1 cellular context compared by ENCODE assay signal in the genomic region with DNA sequence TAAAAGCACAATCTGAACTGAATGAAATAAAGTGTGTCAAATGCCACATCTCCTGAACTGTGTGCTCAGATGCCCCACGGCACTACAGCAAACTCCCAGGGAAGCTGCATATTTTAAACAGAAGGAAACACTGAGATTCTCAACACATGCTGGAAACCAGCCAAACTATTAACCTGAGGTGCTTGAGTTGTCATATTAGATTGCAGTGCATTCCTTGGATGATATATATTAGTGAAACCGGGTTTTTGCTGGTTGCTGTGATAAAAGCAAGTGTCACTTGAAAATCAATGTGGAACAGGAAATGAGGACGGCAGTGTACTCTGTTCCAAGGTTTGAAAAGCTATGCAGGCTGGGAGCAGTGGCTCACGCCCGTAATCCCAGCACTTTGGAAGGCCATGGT.
TF ChIP-seq lines count a peak whose summit lies in the region.

No MANE protein-coding gene starts in this region.

TF ChIP-seq in HEK293, 187 proteins besides CTCF, POLR2A, EP300 and RAD21 (continued from another document):
- no peak for TF ChIP-seq ZNF248 (tag by site-specific recombination; IDR thresholded peaks at IDR 0.05)
- no peak for TF ChIP-seq ZNF223 (tag by site-specific recombination; IDR thresholded peaks at IDR 0.05)
- TF ChIP-seq ZNF558 (tag by site-specific recombination; IDR thresholded peaks at IDR 0.05), result no peak
- TF ChIP-seq ZNF341 (tag by site-specific recombination; IDR thresholded peaks at IDR 0.05; ENCODE audit: low read depth), result no peak
- no peak for TF ChIP-seq ZNF560 (tag by site-specific recombination; IDR thresholded peaks at IDR 0.05; ENCODE audit: borderline replicate concordance)
- no peak for TF ChIP-seq ZNF501 (tag by site-specific recombination; IDR thresholded peaks at IDR 0.05)
- peak; percentile 49; the same call in 1 of the 2 replicates for TF ChIP-seq ZBTB20 (tag by site-specific recombination; IDR thresholded peaks at IDR 0.05)
- TF ChIP-seq ZNF571 (tag by site-specific recombination; IDR thresholded peaks at IDR 0.05), result no peak
- no peak for TF ChIP-seq SETDB1 (IDR thresholded peaks at IDR 0.05; ENCODE audit: insufficient read length, low read length)
- peak; percentile 88 for TF ChIP-seq OSR2 (tag by site-specific recombination; IDR thresholded peaks at IDR 0.05)
- no peak for TF ChIP-seq ZSCAN30 (tag by site-specific recombination; IDR thresholded peaks at IDR 0.05)
- TF ChIP-seq ZBTB10 (tag by site-specific recombination; IDR thresholded peaks at IDR 0.05), result no peak
- TF ChIP-seq, protein P1, sequence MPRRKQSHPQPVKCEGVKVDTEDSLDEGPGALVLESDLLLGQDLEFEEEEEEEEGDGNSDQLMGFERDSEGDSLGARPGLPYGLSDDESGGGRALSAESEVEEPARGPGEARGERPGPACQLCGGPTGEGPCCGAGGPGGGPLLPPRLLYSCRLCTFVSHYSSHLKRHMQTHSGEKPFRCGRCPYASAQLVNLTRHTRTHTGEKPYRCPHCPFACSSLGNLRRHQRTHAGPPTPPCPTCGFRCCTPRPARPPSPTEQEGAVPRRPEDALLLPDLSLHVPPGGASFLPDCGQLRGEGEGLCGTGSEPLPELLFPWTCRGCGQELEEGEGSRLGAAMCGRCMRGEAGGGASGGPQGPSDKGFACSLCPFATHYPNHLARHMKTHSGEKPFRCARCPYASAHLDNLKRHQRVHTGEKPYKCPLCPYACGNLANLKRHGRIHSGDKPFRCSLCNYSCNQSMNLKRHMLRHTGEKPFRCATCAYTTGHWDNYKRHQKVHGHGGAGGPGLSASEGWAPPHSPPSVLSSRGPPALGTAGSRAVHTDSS (tag by site-specific recombination; IDR thresholded peaks at IDR 0.05), result 0 out of 2 replicates have a peak, but pooled peaks have one; percentile 16
- no peak for TF ChIP-seq KLF10 (tag by site-specific recombination; IDR thresholded peaks at IDR 0.05)
- TF ChIP-seq, protein P2, sequence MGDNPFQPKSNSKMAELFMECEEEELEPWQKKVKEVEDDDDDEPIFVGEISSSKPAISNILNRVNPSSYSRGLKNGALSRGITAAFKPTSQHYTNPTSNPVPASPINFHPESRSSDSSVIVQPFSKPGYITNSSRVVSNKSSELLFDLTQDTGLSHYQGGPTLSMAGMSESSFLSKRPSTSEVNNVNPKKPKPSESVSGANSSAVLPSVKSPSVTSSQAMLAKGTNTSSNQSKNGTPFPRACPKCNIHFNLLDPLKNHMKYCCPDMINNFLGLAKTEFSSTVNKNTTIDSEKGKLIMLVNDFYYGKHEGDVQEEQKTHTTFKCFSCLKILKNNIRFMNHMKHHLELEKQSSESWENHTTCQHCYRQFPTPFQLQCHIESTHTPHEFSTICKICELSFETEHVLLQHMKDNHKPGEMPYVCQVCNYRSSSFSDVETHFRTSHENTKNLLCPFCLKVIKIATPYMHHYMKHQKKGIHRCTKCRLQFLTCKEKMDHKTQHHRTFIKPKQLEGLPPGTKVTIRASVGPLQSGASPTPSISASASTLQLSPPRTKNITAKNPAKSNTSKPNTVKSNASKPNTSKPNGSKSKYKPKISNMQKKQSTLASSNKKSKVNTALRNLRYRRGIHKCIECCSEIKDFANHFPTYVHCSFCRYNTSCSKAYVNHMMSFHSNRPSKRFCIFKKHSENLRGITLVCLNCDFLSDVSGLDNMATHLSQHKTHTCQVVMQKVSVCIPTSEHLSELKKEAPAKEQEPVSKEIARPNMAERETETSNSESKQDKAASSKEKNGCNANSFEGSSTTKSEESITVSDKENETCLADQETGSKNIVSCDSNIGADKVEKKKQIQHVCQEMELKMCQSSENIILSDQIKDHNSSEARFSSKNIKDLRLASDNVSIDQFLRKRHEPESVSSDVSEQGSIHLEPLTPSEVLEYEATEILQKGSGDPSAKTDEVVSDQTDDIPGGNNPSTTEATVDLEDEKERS (tag by site-specific recombination; IDR thresholded peaks at IDR 0.05), result no peak
- TF ChIP-seq YY2 (tag by site-specific recombination; IDR thresholded peaks at IDR 0.05), result no peak
- no peak for TF ChIP-seq ZNF266 (tag by site-specific recombination; IDR thresholded peaks at IDR 0.05; ENCODE audit: low read depth)
- TF ChIP-seq ZEB2 (tag by site-specific recombination; IDR thresholded peaks at IDR 0.05), result 0 out of 2 replicates have a peak, but pooled peaks have one; percentile 11
- no peak for TF ChIP-seq ZNF24 (tag by site-specific recombination; IDR thresholded peaks at IDR 0.05)
- TF ChIP-seq ZFP37 (tag by site-specific recombination; IDR thresholded peaks at IDR 0.05), result no peak
- no peak for TF ChIP-seq ZNF140 (tag by site-specific recombination; IDR thresholded peaks at IDR 0.05)
- TF ChIP-seq, protein P3, sequence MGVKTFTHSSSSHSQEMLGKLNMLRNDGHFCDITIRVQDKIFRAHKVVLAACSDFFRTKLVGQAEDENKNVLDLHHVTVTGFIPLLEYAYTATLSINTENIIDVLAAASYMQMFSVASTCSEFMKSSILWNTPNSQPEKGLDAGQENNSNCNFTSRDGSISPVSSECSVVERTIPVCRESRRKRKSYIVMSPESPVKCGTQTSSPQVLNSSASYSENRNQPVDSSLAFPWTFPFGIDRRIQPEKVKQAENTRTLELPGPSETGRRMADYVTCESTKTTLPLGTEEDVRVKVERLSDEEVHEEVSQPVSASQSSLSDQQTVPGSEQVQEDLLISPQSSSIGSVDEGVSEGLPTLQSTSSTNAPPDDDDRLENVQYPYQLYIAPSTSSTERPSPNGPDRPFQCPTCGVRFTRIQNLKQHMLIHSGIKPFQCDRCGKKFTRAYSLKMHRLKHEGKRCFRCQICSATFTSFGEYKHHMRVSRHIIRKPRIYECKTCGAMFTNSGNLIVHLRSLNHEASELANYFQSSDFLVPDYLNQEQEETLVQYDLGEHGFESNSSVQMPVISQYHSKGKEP (tag by site-specific recombination; IDR thresholded peaks at IDR 0.05), result peak; percentile 60; the same call in 1 of the 2 replicates
